ENCODE assay signal across 1 cellular context in the genomic region with DNA sequence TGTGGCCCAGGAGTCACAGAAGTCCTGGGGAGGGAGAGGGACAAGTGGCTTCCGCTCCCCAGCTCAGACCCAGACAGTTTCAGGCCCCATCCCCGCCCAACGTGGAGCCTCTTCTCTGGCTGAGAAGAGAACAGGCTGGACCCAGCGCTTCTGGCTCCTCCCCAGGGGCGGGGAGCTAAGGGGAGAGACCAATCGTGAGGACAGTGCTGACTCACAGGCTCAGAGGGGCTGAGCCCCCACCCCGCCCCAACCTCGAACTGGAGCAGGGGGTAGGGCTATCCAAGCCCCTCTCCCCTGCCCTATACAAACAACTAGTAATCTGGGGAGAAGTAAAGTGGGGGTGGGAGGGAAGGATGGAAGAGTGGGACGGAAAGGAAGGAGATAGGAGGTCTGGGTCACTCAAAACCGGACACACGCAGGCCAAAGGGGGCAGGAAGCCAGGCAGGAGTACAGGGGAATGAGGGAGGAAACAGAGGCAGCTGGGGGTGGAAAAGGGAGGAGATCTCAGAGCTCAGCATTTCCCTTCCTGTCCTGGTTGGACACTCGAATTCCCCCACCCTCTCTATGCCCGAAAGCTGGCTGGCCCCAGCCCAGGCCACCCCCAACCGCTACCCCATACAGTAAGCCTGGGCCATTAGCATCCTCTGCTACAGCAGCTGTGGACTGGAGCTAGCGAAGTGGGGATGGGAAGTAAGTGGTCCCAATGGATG.
TF ChIP-seq lines count a peak whose summit lies in the region.

A gene with protein sequence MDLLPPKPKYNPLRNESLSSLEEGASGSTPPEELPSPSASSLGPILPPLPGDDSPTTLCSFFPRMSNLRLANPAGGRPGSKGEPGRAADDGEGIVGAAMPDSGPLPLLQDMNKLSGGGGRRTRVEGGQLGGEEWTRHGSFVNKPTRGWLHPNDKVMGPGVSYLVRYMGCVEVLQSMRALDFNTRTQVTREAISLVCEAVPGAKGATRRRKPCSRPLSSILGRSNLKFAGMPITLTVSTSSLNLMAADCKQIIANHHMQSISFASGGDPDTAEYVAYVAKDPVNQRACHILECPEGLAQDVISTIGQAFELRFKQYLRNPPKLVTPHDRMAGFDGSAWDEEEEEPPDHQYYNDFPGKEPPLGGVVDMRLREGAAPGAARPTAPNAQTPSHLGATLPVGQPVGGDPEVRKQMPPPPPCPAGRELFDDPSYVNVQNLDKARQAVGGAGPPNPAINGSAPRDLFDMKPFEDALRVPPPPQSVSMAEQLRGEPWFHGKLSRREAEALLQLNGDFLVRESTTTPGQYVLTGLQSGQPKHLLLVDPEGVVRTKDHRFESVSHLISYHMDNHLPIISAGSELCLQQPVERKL (minus strand): TSS at position 117 of the 710 bp plus-strand sequence. CDS start 221 bp downstream, outside the sequence.

TF ChIP-seq in HepG2, 621 proteins besides CTCF, POLR2A, EP300 and RAD21 (continued from another document and continues in another):
- TF ChIP-seq, protein P1, sequence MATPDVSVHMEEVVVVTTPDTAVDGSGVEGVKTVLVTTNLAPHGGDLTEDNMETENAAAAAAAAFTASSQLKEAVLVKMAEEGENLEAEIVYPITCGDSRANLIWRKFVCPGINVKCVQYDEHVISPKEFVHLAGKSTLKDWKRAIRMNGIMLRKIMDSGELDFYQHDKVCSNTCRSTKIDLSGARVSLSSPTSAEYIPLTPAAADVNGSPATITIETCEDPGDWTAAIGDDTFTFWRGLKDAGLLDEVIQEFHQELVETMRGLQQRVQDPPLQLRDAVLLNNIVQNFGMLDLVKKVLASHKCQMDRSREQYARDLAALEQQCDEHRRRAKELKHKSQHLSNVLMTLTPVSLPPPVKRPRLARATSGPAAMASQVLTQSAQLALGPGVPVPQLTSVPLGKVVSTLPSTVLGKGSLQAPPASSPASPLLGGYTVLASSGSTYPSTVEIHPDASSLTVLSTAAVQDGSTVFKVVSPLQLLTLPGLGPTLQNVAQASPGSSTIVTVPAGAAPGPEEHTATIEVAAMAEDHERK (CRISPR knock-in tag; IDR thresholded peaks at IDR 0.05; ENCODE audit: low read depth): no peak
- TF ChIP-seq CBX1 (IDR thresholded peaks at IDR 0.05; ENCODE audit: low read depth): no peak
- TF ChIP-seq SMAD9 (CRISPR knock-in tag; IDR thresholded peaks at IDR 0.05): no peak
- no peak for TF ChIP-seq ZFP36L2 (CRISPR knock-in tag; IDR thresholded peaks at IDR 0.05)
- TF ChIP-seq, protein P2, sequence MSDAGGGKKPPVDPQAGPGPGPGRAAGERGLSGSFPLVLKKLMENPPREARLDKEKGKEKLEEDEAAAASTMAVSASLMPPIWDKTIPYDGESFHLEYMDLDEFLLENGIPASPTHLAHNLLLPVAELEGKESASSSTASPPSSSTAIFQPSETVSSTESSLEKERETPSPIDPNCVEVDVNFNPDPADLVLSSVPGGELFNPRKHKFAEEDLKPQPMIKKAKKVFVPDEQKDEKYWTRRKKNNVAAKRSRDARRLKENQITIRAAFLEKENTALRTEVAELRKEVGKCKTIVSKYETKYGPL (CRISPR knock-in tag; IDR thresholded peaks at IDR 0.05): no peak
- TF ChIP-seq, protein P3, sequence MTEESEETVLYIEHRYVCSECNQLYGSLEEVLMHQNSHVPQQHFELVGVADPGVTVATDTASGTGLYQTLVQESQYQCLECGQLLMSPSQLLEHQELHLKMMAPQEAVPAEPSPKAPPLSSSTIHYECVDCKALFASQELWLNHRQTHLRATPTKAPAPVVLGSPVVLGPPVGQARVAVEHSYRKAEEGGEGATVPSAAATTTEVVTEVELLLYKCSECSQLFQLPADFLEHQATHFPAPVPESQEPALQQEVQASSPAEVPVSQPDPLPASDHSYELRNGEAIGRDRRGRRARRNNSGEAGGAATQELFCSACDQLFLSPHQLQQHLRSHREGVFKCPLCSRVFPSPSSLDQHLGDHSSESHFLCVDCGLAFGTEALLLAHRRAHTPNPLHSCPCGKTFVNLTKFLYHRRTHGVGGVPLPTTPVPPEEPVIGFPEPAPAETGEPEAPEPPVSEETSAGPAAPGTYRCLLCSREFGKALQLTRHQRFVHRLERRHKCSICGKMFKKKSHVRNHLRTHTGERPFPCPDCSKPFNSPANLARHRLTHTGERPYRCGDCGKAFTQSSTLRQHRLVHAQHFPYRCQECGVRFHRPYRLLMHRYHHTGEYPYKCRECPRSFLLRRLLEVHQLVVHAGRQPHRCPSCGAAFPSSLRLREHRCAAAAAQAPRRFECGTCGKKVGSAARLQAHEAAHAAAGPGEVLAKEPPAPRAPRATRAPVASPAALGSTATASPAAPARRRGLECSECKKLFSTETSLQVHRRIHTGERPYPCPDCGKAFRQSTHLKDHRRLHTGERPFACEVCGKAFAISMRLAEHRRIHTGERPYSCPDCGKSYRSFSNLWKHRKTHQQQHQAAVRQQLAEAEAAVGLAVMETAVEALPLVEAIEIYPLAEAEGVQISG (CRISPR knock-in tag; IDR thresholded peaks at IDR 0.05): peak; percentile 32; the same call in 1 of the 2 replicates
- peak; percentile 27; the same call in 1 of the 2 replicates for TF ChIP-seq FOXA3 (CRISPR knock-in tag; IDR thresholded peaks at IDR 0.05)
- no peak for TF ChIP-seq SMYD3 (CRISPR knock-in tag; IDR thresholded peaks at IDR 0.05)
- TF ChIP-seq, protein P4, sequence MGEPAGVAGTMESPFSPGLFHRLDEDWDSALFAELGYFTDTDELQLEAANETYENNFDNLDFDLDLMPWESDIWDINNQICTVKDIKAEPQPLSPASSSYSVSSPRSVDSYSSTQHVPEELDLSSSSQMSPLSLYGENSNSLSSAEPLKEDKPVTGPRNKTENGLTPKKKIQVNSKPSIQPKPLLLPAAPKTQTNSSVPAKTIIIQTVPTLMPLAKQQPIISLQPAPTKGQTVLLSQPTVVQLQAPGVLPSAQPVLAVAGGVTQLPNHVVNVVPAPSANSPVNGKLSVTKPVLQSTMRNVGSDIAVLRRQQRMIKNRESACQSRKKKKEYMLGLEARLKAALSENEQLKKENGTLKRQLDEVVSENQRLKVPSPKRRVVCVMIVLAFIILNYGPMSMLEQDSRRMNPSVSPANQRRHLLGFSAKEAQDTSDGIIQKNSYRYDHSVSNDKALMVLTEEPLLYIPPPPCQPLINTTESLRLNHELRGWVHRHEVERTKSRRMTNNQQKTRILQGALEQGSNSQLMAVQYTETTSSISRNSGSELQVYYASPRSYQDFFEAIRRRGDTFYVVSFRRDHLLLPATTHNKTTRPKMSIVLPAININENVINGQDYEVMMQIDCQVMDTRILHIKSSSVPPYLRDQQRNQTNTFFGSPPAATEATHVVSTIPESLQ (CRISPR knock-in tag; conservative IDR thresholded peaks at IDR 0.05): no peak
- TF ChIP-seq YEATS2 (CRISPR knock-in tag; IDR thresholded peaks at IDR 0.05; ENCODE audit: borderline replicate concordance): no peak; the same call in 1 of the 2 replicates
- TF ChIP-seq REXO4 (CRISPR knock-in tag; IDR thresholded peaks at IDR 0.05; ENCODE audit: borderline replicate concordance): no peak
- TF ChIP-seq, protein P5, sequence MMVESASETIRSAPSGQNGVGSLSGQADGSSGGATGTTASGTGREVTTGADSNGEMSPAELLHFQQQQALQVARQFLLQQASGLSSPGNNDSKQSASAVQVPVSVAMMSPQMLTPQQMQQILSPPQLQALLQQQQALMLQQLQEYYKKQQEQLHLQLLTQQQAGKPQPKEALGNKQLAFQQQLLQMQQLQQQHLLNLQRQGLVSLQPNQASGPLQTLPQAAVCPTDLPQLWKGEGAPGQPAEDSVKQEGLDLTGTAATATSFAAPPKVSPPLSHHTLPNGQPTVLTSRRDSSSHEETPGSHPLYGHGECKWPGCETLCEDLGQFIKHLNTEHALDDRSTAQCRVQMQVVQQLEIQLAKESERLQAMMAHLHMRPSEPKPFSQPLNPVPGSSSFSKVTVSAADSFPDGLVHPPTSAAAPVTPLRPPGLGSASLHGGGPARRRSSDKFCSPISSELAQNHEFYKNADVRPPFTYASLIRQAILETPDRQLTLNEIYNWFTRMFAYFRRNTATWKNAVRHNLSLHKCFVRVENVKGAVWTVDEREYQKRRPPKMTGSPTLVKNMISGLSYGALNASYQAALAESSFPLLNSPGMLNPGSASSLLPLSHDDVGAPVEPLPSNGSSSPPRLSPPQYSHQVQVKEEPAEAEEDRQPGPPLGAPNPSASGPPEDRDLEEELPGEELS (CRISPR knock-in tag; IDR thresholded peaks at IDR 0.05): 0 out of 2 replicates have a peak, but pooled peaks have one; percentile 8
- peak; percentile 55 for TF ChIP-seq CCAR2 (optimal IDR thresholded peaks at IDR 0.05; ENCODE audit: low read depth, low read length)
- TF ChIP-seq MAF1 (CRISPR knock-in tag; IDR thresholded peaks at IDR 0.05; ENCODE audit: borderline replicate concordance): no peak
- TF ChIP-seq PLRG1 (conservative IDR thresholded peaks at IDR 0.05): no peak
- TF ChIP-seq NFRKB (IDR thresholded peaks at IDR 0.05): no peak
- TF ChIP-seq ZNF24 (IDR thresholded peaks at IDR 0.05): no peak
- TF ChIP-seq PHF8 (CRISPR knock-in tag; IDR thresholded peaks at IDR 0.05): no peak
- TF ChIP-seq ADNP (CRISPR knock-in tag; IDR thresholded peaks at IDR 0.05): no peak
- no peak for TF ChIP-seq ARID2 (CRISPR knock-in tag; IDR thresholded peaks at IDR 0.05; ENCODE audit: borderline replicate concordance)
- no peak for TF ChIP-seq FOSL1 (CRISPR knock-in tag; IDR thresholded peaks at IDR 0.05; ENCODE audit: borderline replicate concordance)
- no peak; the same call in 1 of the 2 replicates for TF ChIP-seq ZNF792 (CRISPR knock-in tag; IDR thresholded peaks at IDR 0.05)
- TF ChIP-seq, protein P6, sequence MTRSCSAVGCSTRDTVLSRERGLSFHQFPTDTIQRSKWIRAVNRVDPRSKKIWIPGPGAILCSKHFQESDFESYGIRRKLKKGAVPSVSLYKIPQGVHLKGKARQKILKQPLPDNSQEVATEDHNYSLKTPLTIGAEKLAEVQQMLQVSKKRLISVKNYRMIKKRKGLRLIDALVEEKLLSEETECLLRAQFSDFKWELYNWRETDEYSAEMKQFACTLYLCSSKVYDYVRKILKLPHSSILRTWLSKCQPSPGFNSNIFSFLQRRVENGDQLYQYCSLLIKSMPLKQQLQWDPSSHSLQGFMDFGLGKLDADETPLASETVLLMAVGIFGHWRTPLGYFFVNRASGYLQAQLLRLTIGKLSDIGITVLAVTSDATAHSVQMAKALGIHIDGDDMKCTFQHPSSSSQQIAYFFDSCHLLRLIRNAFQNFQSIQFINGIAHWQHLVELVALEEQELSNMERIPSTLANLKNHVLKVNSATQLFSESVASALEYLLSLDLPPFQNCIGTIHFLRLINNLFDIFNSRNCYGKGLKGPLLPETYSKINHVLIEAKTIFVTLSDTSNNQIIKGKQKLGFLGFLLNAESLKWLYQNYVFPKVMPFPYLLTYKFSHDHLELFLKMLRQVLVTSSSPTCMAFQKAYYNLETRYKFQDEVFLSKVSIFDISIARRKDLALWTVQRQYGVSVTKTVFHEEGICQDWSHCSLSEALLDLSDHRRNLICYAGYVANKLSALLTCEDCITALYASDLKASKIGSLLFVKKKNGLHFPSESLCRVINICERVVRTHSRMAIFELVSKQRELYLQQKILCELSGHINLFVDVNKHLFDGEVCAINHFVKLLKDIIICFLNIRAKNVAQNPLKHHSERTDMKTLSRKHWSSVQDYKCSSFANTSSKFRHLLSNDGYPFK (CRISPR knock-in tag; IDR thresholded peaks at IDR 0.05; ENCODE audit: borderline replicate concordance): no peak
- no peak for TF ChIP-seq ZNF879 (CRISPR knock-in tag; IDR thresholded peaks at IDR 0.05)
- TF ChIP-seq HOXA5 (CRISPR knock-in tag; IDR thresholded peaks at IDR 0.05): no peak
- no peak for TF ChIP-seq NFIB (CRISPR knock-in tag; IDR thresholded peaks at IDR 0.05; ENCODE audit: borderline replicate concordance)
- TF ChIP-seq, protein P7, sequence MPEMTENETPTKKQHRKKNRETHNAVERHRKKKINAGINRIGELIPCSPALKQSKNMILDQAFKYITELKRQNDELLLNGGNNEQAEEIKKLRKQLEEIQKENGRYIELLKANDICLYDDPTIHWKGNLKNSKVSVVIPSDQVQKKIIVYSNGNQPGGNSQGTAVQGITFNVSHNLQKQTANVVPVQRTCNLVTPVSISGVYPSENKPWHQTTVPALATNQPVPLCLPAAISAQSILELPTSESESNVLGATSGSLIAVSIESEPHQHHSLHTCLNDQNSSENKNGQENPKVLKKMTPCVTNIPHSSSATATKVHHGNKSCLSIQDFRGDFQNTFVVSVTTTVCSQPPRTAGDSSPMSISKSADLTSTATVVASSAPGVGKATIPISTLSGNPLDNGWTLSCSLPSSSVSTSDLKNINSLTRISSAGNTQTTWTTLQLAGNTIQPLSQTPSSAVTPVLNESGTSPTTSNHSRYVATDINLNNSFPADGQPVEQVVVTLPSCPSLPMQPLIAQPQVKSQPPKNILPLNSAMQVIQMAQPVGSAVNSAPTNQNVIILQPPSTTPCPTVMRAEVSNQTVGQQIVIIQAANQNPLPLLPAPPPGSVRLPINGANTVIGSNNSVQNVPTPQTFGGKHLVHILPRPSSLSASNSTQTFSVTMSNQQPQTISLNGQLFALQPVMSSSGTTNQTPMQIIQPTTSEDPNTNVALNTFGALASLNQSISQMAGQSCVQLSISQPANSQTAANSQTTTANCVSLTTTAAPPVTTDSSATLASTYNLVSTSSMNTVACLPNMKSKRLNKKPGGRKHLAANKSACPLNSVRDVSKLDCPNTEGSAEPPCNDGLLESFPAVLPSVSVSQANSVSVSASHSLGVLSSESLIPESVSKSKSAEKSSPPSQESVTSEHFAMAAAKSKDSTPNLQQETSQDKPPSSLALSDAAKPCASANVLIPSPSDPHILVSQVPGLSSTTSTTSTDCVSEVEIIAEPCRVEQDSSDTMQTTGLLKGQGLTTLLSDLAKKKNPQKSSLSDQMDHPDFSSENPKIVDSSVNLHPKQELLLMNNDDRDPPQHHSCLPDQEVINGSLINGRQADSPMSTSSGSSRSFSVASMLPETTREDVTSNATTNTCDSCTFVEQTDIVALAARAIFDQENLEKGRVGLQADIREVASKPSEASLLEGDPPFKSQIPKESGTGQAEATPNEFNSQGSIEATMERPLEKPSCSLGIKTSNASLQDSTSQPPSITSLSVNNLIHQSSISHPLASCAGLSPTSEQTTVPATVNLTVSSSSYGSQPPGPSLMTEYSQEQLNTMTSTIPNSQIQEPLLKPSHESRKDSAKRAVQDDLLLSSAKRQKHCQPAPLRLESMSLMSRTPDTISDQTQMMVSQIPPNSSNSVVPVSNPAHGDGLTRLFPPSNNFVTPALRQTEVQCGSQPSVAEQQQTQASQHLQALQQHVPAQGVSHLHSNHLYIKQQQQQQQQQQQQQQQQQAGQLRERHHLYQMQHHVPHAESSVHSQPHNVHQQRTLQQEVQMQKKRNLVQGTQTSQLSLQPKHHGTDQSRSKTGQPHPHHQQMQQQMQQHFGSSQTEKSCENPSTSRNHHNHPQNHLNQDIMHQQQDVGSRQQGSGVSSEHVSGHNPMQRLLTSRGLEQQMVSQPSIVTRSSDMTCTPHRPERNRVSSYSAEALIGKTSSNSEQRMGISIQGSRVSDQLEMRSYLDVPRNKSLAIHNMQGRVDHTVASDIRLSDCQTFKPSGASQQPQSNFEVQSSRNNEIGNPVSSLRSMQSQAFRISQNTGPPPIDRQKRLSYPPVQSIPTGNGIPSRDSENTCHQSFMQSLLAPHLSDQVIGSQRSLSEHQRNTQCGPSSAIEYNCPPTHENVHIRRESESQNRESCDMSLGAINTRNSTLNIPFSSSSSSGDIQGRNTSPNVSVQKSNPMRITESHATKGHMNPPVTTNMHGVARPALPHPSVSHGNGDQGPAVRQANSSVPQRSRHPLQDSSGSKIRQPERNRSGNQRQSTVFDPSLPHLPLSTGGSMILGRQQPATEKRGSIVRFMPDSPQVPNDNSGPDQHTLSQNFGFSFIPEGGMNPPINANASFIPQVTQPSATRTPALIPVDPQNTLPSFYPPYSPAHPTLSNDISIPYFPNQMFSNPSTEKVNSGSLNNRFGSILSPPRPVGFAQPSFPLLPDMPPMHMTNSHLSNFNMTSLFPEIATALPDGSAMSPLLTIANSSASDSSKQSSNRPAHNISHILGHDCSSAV (CRISPR knock-in tag; IDR thresholded peaks at IDR 0.05; ENCODE audit: borderline replicate concordance): no peak
- no peak for TF ChIP-seq ZNF703 (CRISPR knock-in tag; IDR thresholded peaks at IDR 0.05; ENCODE audit: borderline replicate concordance)
- TF ChIP-seq ZSCAN31 (CRISPR knock-in tag; IDR thresholded peaks at IDR 0.05; ENCODE audit: low read depth): no peak
- TF ChIP-seq BRCA1 (CRISPR knock-in tag; IDR thresholded peaks at IDR 0.05): no peak
